Comparison of ENCODE assay signal across 24 cellular contexts in genomic region chr9:94624621-94625020, GRCh38. TPM values are rescaled to one million over a fixed set of nuclear protein-coding genes. Genes with fewer than 3 reads are reported as not detected.
"Had no signal": no experiment of that assay in that cellular context is flagged by ENCODE, and none has a peak within 500 bp of the region (broad histone marks: within the 10 kb centered on the region; RNA-seq: fewer than 3 reads in every experiment).

No MANE protein-coding gene starts in this region.

- H3K9me3 ChIP-seq: adrenal gland, colonic mucosa, heart right ventricle had no signal

- H3K4me1 ChIP-seq: adrenal gland, colonic mucosa had no signal

- H3K36me3 ChIP-seq: adrenal gland, cardiac muscle cell, colonic mucosa, heart right ventricle had no signal

- H3K27me3 ChIP-seq: adrenal gland, cardiac muscle cell, colonic mucosa had no signal

- ATAC-seq: activated CD8-positive, alpha-beta memory T cell treated with anti-CD3 and anti-CD28 coated beads, Interleukin-2, amount 10 ng/mL, durations not matched to agents 7 days and 5 days; left cardiac atrium; SK-N-SH treated with all-trans-retinoic acid at 6 μM for 48 hours had no signal

- H3K4me3 ChIP-seq: adrenal gland, cardiac muscle cell, colonic mucosa, heart right ventricle, lung had no signal

- DNase-seq: activated CD4-positive, alpha-beta T cell treated with anti-CD3 and anti-CD28 coated beads for 1 hour; activated CD4-positive, alpha-beta T cell treated with anti-CD3 and anti-CD28 coated beads, Interleukin-2, amount 50 U/mL, for 48 hours; activated CD8-positive, alpha-beta memory T cell treated with anti-CD3 and anti-CD28 coated beads, Interleukin-2, amount 10 ng/mL, durations not matched to agents 7 days and 5 days; activated effector memory CD4-positive, alpha-beta T cell treated with Interleukin-2 at 50 U/mL for 16 hours; activated naive CD4-positive, alpha-beta T cell treated with anti-CD3 and anti-CD28 coated beads, Interleukin-2, amount 50 U/mL, for 16 hours; activated T-cell treated with anti-CD3 and anti-CD28 coated beads, Interleukin-2, amount 50 U/mL, for 24 hours; adrenal gland; colonic mucosa; effector CD8-positive, alpha-beta T cell; heart right ventricle; left cardiac atrium; midbrain; retina; stimulated activated CD4-positive, alpha-beta T cell treated with anti-CD3 and anti-CD28 coated beads, Interleukin-4, amount 100 ng/mL, for 24 hours; stimulated activated naive CD4-positive, alpha-beta T cell; substantia nigra had no signal

- H3K27ac ChIP-seq: cardiac muscle cell, colonic mucosa, heart right ventricle, VCaP had no signal

RNA-seq across cellular contexts. Expression of gene FBP1, which starts 14.7 kb away (rescaled TPM):
- total RNA-seq: frontal cortex, skeletal muscle tissue had no signal

RNA-seq across cellular contexts. Expression of gene FBP2, which starts 31.0 kb away (rescaled TPM):
- total RNA-seq: activated CD8-positive, alpha-beta memory T cell treated with anti-CD3 and anti-CD28 coated beads, Interleukin-2, amount 10 ng/mL, durations not matched to agents 7 days and 5 days; cardiac muscle cell; colonic mucosa; frontal cortex; neural crest cell; T-helper 1 cell treated with Interleukin-12 subunit alpha and Interleukin-12 subunit beta and Interleukin-4 antibody, amounts not matched to agents 30 ng/mL and 1 ng/mL, for 36 hours had no signal
